7 cellular contexts compared by ENCODE assay signal in genomic region chr11:65424200-65425104, GRCh38. TPM values are rescaled to one million over a fixed set of nuclear protein-coding genes. Genes with fewer than 3 reads are reported as not detected.
DNase-seq lines count a peak whose midpoint lies in the region; ATAC-seq and TF ChIP-seq lines count a peak whose summit lies in the region.

No MANE protein-coding gene starts in this region.

- H3K27me3 Mint-ChIP-seq in memory B cell: no peaks in the 10 kb centered on the region

- no peaks in the 10 kb centered on the region for H3K27me3 ChIP-seq in colonic mucosa

- intact Hi-C loops in colonic mucosa (cut with DNase I): no loop called here

- H3K27ac ChIP-seq in colonic mucosa: peak overlapping the region; percentile 100

- H3K4me1 ChIP-seq in colonic mucosa: peaks cover under 1% of the 10 kb centered on the region

- H3K36me3 ChIP-seq in colonic mucosa: no peaks in the 10 kb centered on the region

- H3K4me1 Mint-ChIP-seq in memory B cell: peaks cover 67% of the 10 kb centered on the region

- DNase-seq in HCEC 1CT (peak; percentile 65), T-helper 9 cell (peak; percentile 41), colonic mucosa (peak; percentile 70), memory B cell (ENCODE audit: low spot score in 2 of 2) (peak in 1 of 2 donors; percentile 45)
- DNase-seq in stimulated activated naive CD8-positive, alpha-beta T cell treated with anti-CD3 and anti-CD28 coated beads, Interleukin-15, Interleukin-2, amounts not matched to agents 100 U/mL and 50 U/mL, for 24 hours: peak; percentile 77

- no peaks in the 10 kb centered on the region for H3K9me3 ChIP-seq in colonic mucosa

- H3K27ac Mint-ChIP-seq in memory B cell: peak overlapping the region; percentile 100

- peak overlapping the region; percentile 100 for H3K9ac ChIP-seq in colonic mucosa (ENCODE audit: low read depth in 2 of 2, low read length in 2 of 2)

- H3K9me3 Mint-ChIP-seq in memory B cell: no peaks in the 10 kb centered on the region

- H3K4me3 ChIP-seq in colonic mucosa: peak overlapping the region; percentile 72

- ATAC-seq in memory B cell (ENCODE audit: low read depth) (no peak), GM21529 (IDR thresholded peaks at IDR 0.05; ENCODE audit: unreplicated experiment) (no peak), GM19397 (IDR thresholded peaks at IDR 0.05; ENCODE audit: unreplicated experiment) (no peak)
- no peak for ATAC-seq in stimulated activated naive CD8-positive, alpha-beta T cell treated with anti-CD3 and anti-CD28 coated beads, Interleukin-15, Interleukin-2, amounts not matched to agents 100 U/mL and 50 U/mL, for 24 hours

- peaks cover 17% of the 10 kb centered on the region for H3K36me3 Mint-ChIP-seq in memory B cell

- H3K4me3 Mint-ChIP-seq in memory B cell: peak overlapping the region; percentile 94

- no peak for TF ChIP-seq CTCF in colonic mucosa (IDR thresholded peaks at IDR 0.05)

RNA-seq across cellular contexts. Expression of gene NEAT1, which starts 1.9 kb away (rescaled TPM):
- total RNA-seq in colonic mucosa: 100 to 1,000 TPM; 269 to 502 TPM

RNA-seq across cellular contexts. Expression of gene FRMD8, which starts 38.0 kb away (rescaled TPM):
- 10 to 100 TPM; 30.7 to 43.9 TPM for total RNA-seq in colonic mucosa

RNA-seq across cellular contexts. Expression of gene SLC25A45, which starts 42.0 kb away (rescaled TPM):
- 1 to 10 TPM; 4.4 to 6.9 TPM for total RNA-seq in colonic mucosa
